ENCODE assay signal across 16 cellular contexts in the genomic region with DNA sequence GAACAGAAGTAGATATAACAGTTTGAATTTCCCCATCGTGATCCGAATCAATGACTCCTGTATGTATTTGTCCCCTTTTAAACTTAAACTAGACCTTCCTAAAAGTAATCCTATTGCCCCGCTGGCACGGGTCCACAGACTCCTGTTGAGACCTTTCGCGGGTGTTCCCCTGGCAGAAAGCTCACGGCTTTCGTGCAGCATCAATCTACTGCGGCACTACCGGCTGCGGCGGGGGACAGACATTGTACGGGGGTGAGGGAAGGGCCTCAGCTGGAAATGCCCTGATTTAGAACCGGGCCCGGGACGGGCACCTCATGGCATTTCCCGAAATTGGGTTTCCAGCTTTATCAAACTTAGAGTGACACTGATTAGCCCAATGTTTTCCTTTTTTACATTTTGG. TPM values are rescaled to one million over a fixed set of nuclear protein-coding genes. Genes with fewer than 3 reads are reported as not detected.
A peak's percentile ranks its signal among the peaks of the same experiment; 100 is the strongest.
DNase-seq lines count a peak whose midpoint lies in the region; ATAC-seq and TF ChIP-seq lines count a peak whose summit lies in the region.
"Had no signal": no experiment of that assay in that cellular context is flagged by ENCODE, and none has a peak within 500 bp of the region (broad histone marks: within the 10 kb centered on the region; RNA-seq: fewer than 3 reads in every experiment).

No MANE protein-coding gene starts in this region.

- H3K9me3 ChIP-seq in spleen (no peaks in the 10 kb centered on the region), hepatocyte (ENCODE audit: low read depth) (no peaks in the 10 kb centered on the region)

- no peak for ATAC-seq in T-cell (replicated peaks in 1 of 4)

- CTCF ChIA-PET in T-cell (lab: Charles Lee): no interaction called here

- H3K4me3 ChIP-seq in spleen: no peak overlapping the region
- no peak overlapping the region for H3K4me3 ChIP-seq in hepatocyte

- no peaks in the 10 kb centered on the region for H3K9me2 ChIP-seq in hepatocyte (replicated peaks; ENCODE audit: insufficient read depth)

- no peaks in the 10 kb centered on the region for H3K79me2 ChIP-seq in hepatocyte

- no peaks in the 10 kb centered on the region for H3K27me3 Mint-ChIP-seq in activated naive CD8-positive, alpha-beta T cell
- no peaks in the 10 kb centered on the region for H3K27me3 Mint-ChIP-seq in activated naive CD8-positive, alpha-beta T cell treated with anti-CD3 and anti-CD28 coated beads for 36 hours
- no peaks in the 10 kb centered on the region for H3K27me3 Mint-ChIP-seq in T-cell
- H3K27me3 Mint-ChIP-seq in activated T-helper 1 cell treated with anti-CD3 and anti-CD28 coated beads, Interleukin-12 subunit alpha, Interleukin-12 subunit beta, Interleukin-2, Interleukin-4 antibody, amounts not matched to agents 30 ng/mL and 10 ng/mL and 1 ng/mL, durations not matched to agents 14 hours and 24 hours and 36 hours (ENCODE audit: insufficient read depth): no peaks in the 10 kb centered on the region
- H3K27me3 Mint-ChIP-seq in nephron progenitor cell (ENCODE audit: low read depth, poor library complexity): peaks cover 12% of the 10 kb centered on the region

- no peak for TF ChIP-seq POLR2A in spleen (IDR thresholded peaks at IDR 0.05)

- H3K9me3 Mint-ChIP-seq in activated naive CD8-positive, alpha-beta T cell (ENCODE audit: low read depth): no peaks in the 10 kb centered on the region
- peaks cover 18% of the 10 kb centered on the region for H3K9me3 Mint-ChIP-seq in activated naive CD8-positive, alpha-beta T cell treated with anti-CD3 and anti-CD28 coated beads for 36 hours
- H3K9me3 Mint-ChIP-seq in T-cell (no peaks in the 10 kb centered on the region), nephron progenitor cell (no peaks in the 10 kb centered on the region)
- peaks cover 23% of the 10 kb centered on the region for H3K9me3 Mint-ChIP-seq in activated T-helper 1 cell treated with anti-CD3 and anti-CD28 coated beads, Interleukin-12 subunit alpha, Interleukin-12 subunit beta, Interleukin-2, Interleukin-4 antibody, amounts not matched to agents 30 ng/mL and 10 ng/mL and 1 ng/mL, durations not matched to agents 14 hours and 24 hours and 36 hours

- TF ChIP-seq CTCF in spleen (IDR thresholded peaks at IDR 0.05 in 8 of 11, conservative IDR thresholded peaks at IDR 0.05 in 3 of 11) (no peak), nephron progenitor cell (IDR thresholded peaks at IDR 0.05) (no peak), hepatocyte (IDR thresholded peaks at IDR 0.05; ENCODE audit: poor library complexity) (no peak)

- intact Hi-C loops in activated T-helper 1 cell treated with anti-CD3 and anti-CD28 coated beads, Interleukin-12 subunit alpha, Interleukin-12 subunit beta, Interleukin-2, Interleukin-4 antibody, amounts not matched to agents 30 ng/mL and 10 ng/mL and 1 ng/mL, durations not matched to agents 14 hours and 24 hours and 36 hours (cut with micrococcal nuclease): no loop called here
- intact Hi-C loops in spleen (cut with DNase I; ENCODE audit: low total_unique reads): no loop called here

- H3K36me3 Mint-ChIP-seq in activated naive CD8-positive, alpha-beta T cell: peaks cover 5% of the 10 kb centered on the region
- peaks cover 24% of the 10 kb centered on the region for H3K36me3 Mint-ChIP-seq in activated naive CD8-positive, alpha-beta T cell treated with anti-CD3 and anti-CD28 coated beads for 36 hours
- H3K36me3 Mint-ChIP-seq in T-cell (peaks cover 7% of the 10 kb centered on the region), nephron progenitor cell (ENCODE audit: low read depth) (no peaks in the 10 kb centered on the region)
- peaks cover 32% of the 10 kb centered on the region for H3K36me3 Mint-ChIP-seq in activated T-helper 1 cell treated with anti-CD3 and anti-CD28 coated beads, Interleukin-12 subunit alpha, Interleukin-12 subunit beta, Interleukin-2, Interleukin-4 antibody, amounts not matched to agents 30 ng/mL and 10 ng/mL and 1 ng/mL, durations not matched to agents 14 hours and 24 hours and 36 hours (ENCODE audit: low read depth)

- H3K4me1 ChIP-seq in spleen (peaks cover 0 to 61% (median 31%) of the 10 kb centered on the region in 6 donors), hepatocyte (ENCODE audit: insufficient read depth) (no peaks in the 10 kb centered on the region)

- H3K27ac Mint-ChIP-seq in activated naive CD8-positive, alpha-beta T cell: peak overlapping the region; percentile 30
- no peak overlapping the region for H3K27ac Mint-ChIP-seq in activated naive CD8-positive, alpha-beta T cell treated with anti-CD3 and anti-CD28 coated beads for 36 hours
- peak overlapping the region; percentile 83 to 86 for H3K27ac Mint-ChIP-seq in T-cell
- peak overlapping the region; percentile 73 for H3K27ac Mint-ChIP-seq in activated T-helper 1 cell treated with anti-CD3 and anti-CD28 coated beads, Interleukin-12 subunit alpha, Interleukin-12 subunit beta, Interleukin-2, Interleukin-4 antibody, amounts not matched to agents 30 ng/mL and 10 ng/mL and 1 ng/mL, durations not matched to agents 14 hours and 24 hours and 36 hours
- no peak overlapping the region for H3K27ac Mint-ChIP-seq in nephron progenitor cell

- no peak overlapping the region for H2AFZ ChIP-seq in hepatocyte

- no peaks in the 10 kb centered on the region for H4K20me1 ChIP-seq in hepatocyte (ENCODE audit: insufficient read depth, poor library complexity, severe bottlenecking)

- H3K4me1 Mint-ChIP-seq in activated naive CD8-positive, alpha-beta T cell (ENCODE audit: low read depth): peaks cover 60% of the 10 kb centered on the region
- H3K4me1 Mint-ChIP-seq in activated naive CD8-positive, alpha-beta T cell treated with anti-CD3 and anti-CD28 coated beads for 36 hours: peaks cover 39% of the 10 kb centered on the region
- H3K4me1 Mint-ChIP-seq in T-cell (peaks cover 62 to 81% (median 78%) of the 10 kb centered on the region in 3 donors), nephron progenitor cell (peaks cover 47% of the 10 kb centered on the region)
- H3K4me1 Mint-ChIP-seq in activated T-helper 1 cell treated with anti-CD3 and anti-CD28 coated beads, Interleukin-12 subunit alpha, Interleukin-12 subunit beta, Interleukin-2, Interleukin-4 antibody, amounts not matched to agents 30 ng/mL and 10 ng/mL and 1 ng/mL, durations not matched to agents 14 hours and 24 hours and 36 hours (ENCODE audit: low read depth): peaks cover 68% of the 10 kb centered on the region

- H3K27ac ChIP-seq in spleen (peak overlapping the region in 1 of 8 donors; percentile 93), hepatocyte (no peak overlapping the region)
- H3K27ac ChIP-seq: RWPE1 had no signal

- 92 to 97% (median 94%) methylated on average over 17 of the region's 17 CpGs for WGBS in spleen, 5 donors
- WGBS in hepatocyte (ENCODE audit: low lambda C conversion rate, missing lambda C conversion rate): 93% methylated on average over 17 of the region's 17 CpGs

- no peak overlapping the region for H3K4me2 ChIP-seq in hepatocyte

- POLR2A ChIA-PET in T-cell (lab: Charles Lee): no interaction called here

- no peak for DNase-seq in activated naive CD8-positive, alpha-beta T cell treated with anti-CD3 and anti-CD28 coated beads for 36 hours
- DNase-seq in T-cell (no peak), spleen (peak; percentile 70), nephron progenitor cell (no peak), hepatocyte (ENCODE audit: low spot score) (no peak)
- no peak for DNase-seq in activated T-helper 1 cell treated with anti-CD3 and anti-CD28 coated beads, Interleukin-12 subunit alpha, Interleukin-12 subunit beta, Interleukin-2, Interleukin-4 antibody, amounts not matched to agents 30 ng/mL and 10 ng/mL and 1 ng/mL, durations not matched to agents 14 hours and 24 hours and 36 hours (ENCODE audit: low spot score)
- DNase-seq: EL, KBM-7, NCI-H146, NCI-H2081 treated with DMSO at 0.1 percent for 48 hours, NCI-H226, NCI-H526 had no signal

- H3K27me3 ChIP-seq in spleen (replicated peaks in 1 of 7): no peaks in the 10 kb centered on the region
- no peaks in the 10 kb centered on the region for H3K27me3 ChIP-seq in hepatocyte

- H3K36me3 ChIP-seq in spleen (peaks cover 0 to 30% (median 0%) of the 10 kb centered on the region in 6 donors), hepatocyte (replicated peaks; ENCODE audit: insufficient read depth, low read depth) (no peaks in the 10 kb centered on the region)

- H3K4me3 Mint-ChIP-seq in activated naive CD8-positive, alpha-beta T cell: no peak overlapping the region
- H3K4me3 Mint-ChIP-seq in activated naive CD8-positive, alpha-beta T cell treated with anti-CD3 and anti-CD28 coated beads for 36 hours: no peak overlapping the region
- H3K4me3 Mint-ChIP-seq in T-cell (no peak overlapping the region), nephron progenitor cell (no peak overlapping the region)
- no peak overlapping the region for H3K4me3 Mint-ChIP-seq in activated T-helper 1 cell treated with anti-CD3 and anti-CD28 coated beads, Interleukin-12 subunit alpha, Interleukin-12 subunit beta, Interleukin-2, Interleukin-4 antibody, amounts not matched to agents 30 ng/mL and 10 ng/mL and 1 ng/mL, durations not matched to agents 14 hours and 24 hours and 36 hours

RNA-seq across cellular contexts. Expression of a gene that starts 14.6 kb away (rescaled TPM):
- 1,000 to 10,000 TPM; 1,056 to 1,060 TPM for total RNA-seq in activated naive CD8-positive, alpha-beta T cell treated with anti-CD3 and anti-CD28 coated beads for 36 hours
- total RNA-seq in T-cell (1,000 to 10,000 TPM in 2 of 5 donors, 100 to 1,000 TPM in 3; 736 to 1,200 (median 999) TPM), spleen (100 to 1,000 TPM; 171 to 414 (median 309) TPM), hepatocyte (82.0 and 110 TPM in 2 replicates)
- total RNA-seq in activated T-helper 1 cell treated with anti-CD3 and anti-CD28 coated beads, Interleukin-12 subunit alpha, Interleukin-12 subunit beta, Interleukin-2, Interleukin-4 antibody, amounts not matched to agents 30 ng/mL and 10 ng/mL and 1 ng/mL, durations not matched to agents 14 hours and 24 hours and 36 hours: 993 TPM in 2 replicates
- polyA plus RNA-seq in spleen (100 to 1,000 TPM; 256 to 624 (median 277) TPM), hepatocyte (124 and 131 TPM in 2 replicates)

RNA-seq across cellular contexts. Expression of a gene that starts 19.1 kb away (rescaled TPM):
- total RNA-seq in activated naive CD8-positive, alpha-beta T cell treated with anti-CD3 and anti-CD28 coated beads for 36 hours: not detected
- total RNA-seq in T-cell (under 1 TPM in 4 of 5 donors, not detected in 1; 0.19 to 0.64 (median 0.39) TPM), spleen (under 1 TPM in 1 of 7 donors, not detected in 6; 0.85 TPM), hepatocyte (not detected in 2 replicates)
- total RNA-seq in activated T-helper 1 cell treated with anti-CD3 and anti-CD28 coated beads, Interleukin-12 subunit alpha, Interleukin-12 subunit beta, Interleukin-2, Interleukin-4 antibody, amounts not matched to agents 30 ng/mL and 10 ng/mL and 1 ng/mL, durations not matched to agents 14 hours and 24 hours and 36 hours: 0.07 TPM in 1 of 2 replicates, not detected in the other
- polyA plus RNA-seq in spleen (under 1 TPM in 2 of 3 donors, not detected in 1; 0.02 to 0.06 TPM), hepatocyte (not detected in 2 replicates)
- polyA plus RNA-seq: AG04450, BJ had no signal

RNA-seq across cellular contexts. Expression of a gene that starts 32.4 kb away (rescaled TPM):
- total RNA-seq in activated naive CD8-positive, alpha-beta T cell treated with anti-CD3 and anti-CD28 coated beads for 36 hours: under 1 TPM; 0.35 to 0.36 TPM
- total RNA-seq in T-cell (under 1 TPM in 1 of 5 donors, not detected in 4; 0.38 TPM), spleen (10 to 100 TPM in 1 of 7 donors, 1 to 10 TPM in 6; 4.1 to 10.4 (median 5.3) TPM), hepatocyte (10.0 and 12.3 TPM in 2 replicates)
- 0.15 and 0.39 TPM in 2 replicates for total RNA-seq in activated T-helper 1 cell treated with anti-CD3 and anti-CD28 coated beads, Interleukin-12 subunit alpha, Interleukin-12 subunit beta, Interleukin-2, Interleukin-4 antibody, amounts not matched to agents 30 ng/mL and 10 ng/mL and 1 ng/mL, durations not matched to agents 14 hours and 24 hours and 36 hours
- polyA plus RNA-seq in spleen (10 to 100 TPM in 1 of 3 donors, 1 to 10 TPM in 2; 3.5 to 14.2 (median 6.9) TPM), hepatocyte (12.6 and 13.2 TPM in 2 replicates)

RNA-seq across cellular contexts. Expression of a gene that starts 33.7 kb away (rescaled TPM):
- total RNA-seq in activated naive CD8-positive, alpha-beta T cell treated with anti-CD3 and anti-CD28 coated beads for 36 hours: 1 to 10 TPM in 1 of 2 experiments, under 1 TPM in 1; 0.99 to 1.6 TPM
- total RNA-seq in T-cell (1 to 10 TPM; 1.6 to 9.6 (median 4.1) TPM), spleen (100 to 1,000 TPM in 4 of 7 donors, 10 to 100 TPM in 3; 24.3 to 282 (median 113) TPM), hepatocyte (0.60 TPM in 1 of 2 replicates, not detected in the other)
- 11.9 and 12.8 TPM in 2 replicates for total RNA-seq in activated T-helper 1 cell treated with anti-CD3 and anti-CD28 coated beads, Interleukin-12 subunit alpha, Interleukin-12 subunit beta, Interleukin-2, Interleukin-4 antibody, amounts not matched to agents 30 ng/mL and 10 ng/mL and 1 ng/mL, durations not matched to agents 14 hours and 24 hours and 36 hours
- polyA plus RNA-seq in spleen (10 to 100 TPM in 2 of 3 donors, 1 to 10 TPM in 1; 2.7 to 45.0 (median 41.9) TPM), hepatocyte (6.3 and 8.7 TPM in 2 replicates)
- polyA plus RNA-seq: AG04450 had no signal

RNA-seq across cellular contexts. Expression of a gene that starts 43.3 kb away (rescaled TPM):
- total RNA-seq in activated naive CD8-positive, alpha-beta T cell treated with anti-CD3 and anti-CD28 coated beads for 36 hours: under 1 TPM; 0.31 to 0.56 TPM
- total RNA-seq in T-cell: under 1 TPM in 3 of 5 donors, not detected in 2; 0.13 to 0.16 (median 0.15) TPM
- total RNA-seq in activated T-helper 1 cell treated with anti-CD3 and anti-CD28 coated beads, Interleukin-12 subunit alpha, Interleukin-12 subunit beta, Interleukin-2, Interleukin-4 antibody, amounts not matched to agents 30 ng/mL and 10 ng/mL and 1 ng/mL, durations not matched to agents 14 hours and 24 hours and 36 hours: 0.20 TPM in 1 of 2 replicates, not detected in the other
- total RNA-seq in spleen: under 1 TPM in 4 of 7 donors, not detected in 3; 0.30 to 0.77 (median 0.32) TPM
- under 1 TPM; 0.03 to 0.22 (median 0.15) TPM for polyA plus RNA-seq in spleen
- total RNA-seq in hepatocyte: 10.0 and 12.3 TPM in 2 replicates
- polyA plus RNA-seq in hepatocyte: 11.8 and 12.8 TPM in 2 replicates
- polyA plus RNA-seq: AG04450 had no signal

Comparison
In these comparisons a context has a peak if more than half of its experiments do, and no peak if none do; other contexts are left out.
1. H3K27ac Mint-ChIP-seq: peak in activated naive CD8-positive, alpha-beta T cell (single experiment), T-cell (2 of 2) and activated T-helper 1 cell treated with anti-CD3 and anti-CD28 coated beads, Interleukin-12 subunit alpha, Interleukin-12 subunit beta, Interleukin-2, Interleukin-4 antibody, amounts not matched to agents 30 ng/mL and 10 ng/mL and 1 ng/mL, durations not matched to agents 14 hours and 24 hours and 36 hours (single experiment); none in activated naive CD8-positive, alpha-beta T cell treated with anti-CD3 and anti-CD28 coated beads for 36 hours (single experiment) and nephron progenitor cell (single experiment).